Comparison of ENCODE assay signal across 1 cellular context in genomic region chrX:47216393-47216925, GRCh38.
TF ChIP-seq lines count a peak whose summit lies in the region.

No MANE protein-coding gene starts in this region.

TF ChIP-seq in IMR-90, 13 proteins besides CTCF, POLR2A, EP300 and RAD21 (continued from another document):
- TF ChIP-seq, protein P1, sequence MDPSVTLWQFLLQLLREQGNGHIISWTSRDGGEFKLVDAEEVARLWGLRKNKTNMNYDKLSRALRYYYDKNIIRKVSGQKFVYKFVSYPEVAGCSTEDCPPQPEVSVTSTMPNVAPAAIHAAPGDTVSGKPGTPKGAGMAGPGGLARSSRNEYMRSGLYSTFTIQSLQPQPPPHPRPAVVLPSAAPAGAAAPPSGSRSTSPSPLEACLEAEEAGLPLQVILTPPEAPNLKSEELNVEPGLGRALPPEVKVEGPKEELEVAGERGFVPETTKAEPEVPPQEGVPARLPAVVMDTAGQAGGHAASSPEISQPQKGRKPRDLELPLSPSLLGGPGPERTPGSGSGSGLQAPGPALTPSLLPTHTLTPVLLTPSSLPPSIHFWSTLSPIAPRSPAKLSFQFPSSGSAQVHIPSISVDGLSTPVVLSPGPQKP (IDR thresholded peaks at IDR 0.05; ENCODE audit: borderline replicate concordance, low read depth, low read length), result no peak
- TF ChIP-seq FOS (IDR thresholded peaks at IDR 0.05; ENCODE audit: low read depth, low read length) (no peak), RFX5 (IDR thresholded peaks at IDR 0.05; ENCODE audit: low read depth, low read length) (no peak), MAZ (IDR thresholded peaks at IDR 0.05; ENCODE audit: borderline replicate concordance, low read depth, low read length) (no peak), MAFK (IDR thresholded peaks at IDR 0.05; ENCODE audit: low read depth, low read length) (no peak)
